In genomic region chr6:41921712-41921998, GRCh38 we compare ENCODE assay signal across 8 cellular contexts. TPM values are rescaled to one million over a fixed set of nuclear protein-coding genes. Genes with fewer than 3 reads are reported as not detected.
DNase-seq lines count a peak whose midpoint lies in the region; TF ChIP-seq lines count a peak whose summit lies in the region.

No MANE protein-coding gene starts in this region.

- H3K27ac Mint-ChIP-seq in mesothelial cell of epicardium = peak overlapping the region; percentile 100

- H3K4me1 Mint-ChIP-seq in mesothelial cell of epicardium = peaks cover 34% of the 10 kb centered on the region

- no peaks in the 10 kb centered on the region for H3K9me3 Mint-ChIP-seq in mesothelial cell of epicardium

- DNase-seq in NCI-H510A (lab: John Stamatoyannopoulos, UW) = peak; percentile 42
- no peak for DNase-seq in NCI-H510A treated with DMSO at 0.1 percent for 48 hours (lab: John Stamatoyannopoulos, UW)
- DNase-seq in NAMALWA (ENCODE audit: low spot score) = peak; percentile 33
- peak; percentile 8 for DNase-seq in central memory CD4-positive, alpha-beta T cell
- DNase-seq in mesothelial cell of epicardium (ENCODE audit: low spot score in 2 of 2, unreplicated experiment in 2 of 2) = no peak
- no peak for DNase-seq in NCI-H2029 (lab: John Stamatoyannopoulos, UW)
- DNase-seq in SIG-M5 treated with dmso at 0.1 percent for 504 hours (lab: John Stamatoyannopoulos, UW; ENCODE audit: unreplicated experiment) = no peak
- DNase-seq in GF-D8 (lab: John Stamatoyannopoulos, UW) = no peak

- H3K4me3 Mint-ChIP-seq in mesothelial cell of epicardium = peak overlapping the region; percentile 99

- no peaks in the 10 kb centered on the region for H3K27me3 Mint-ChIP-seq in mesothelial cell of epicardium (ENCODE audit: low read depth)

- peaks cover 17% of the 10 kb centered on the region for H3K36me3 Mint-ChIP-seq in mesothelial cell of epicardium

- no peak for TF ChIP-seq CTCF in mesothelial cell of epicardium (IDR thresholded peaks at IDR 0.05; ENCODE audit: unreplicated experiment)

RNA-seq across cellular contexts. Expression of gene BYSL, which starts 0.4 kb away (rescaled TPM):
- 32.7 to 36.5 TPM (median 32.8 TPM) in 3 replicates for total RNA-seq in mesothelial cell of epicardium

RNA-seq across cellular contexts. Expression of gene MED20, which starts 0.7 kb away (rescaled TPM):
- 24.1 to 25.1 TPM (median 25.1 TPM) in 3 replicates for total RNA-seq in mesothelial cell of epicardium

RNA-seq across cellular contexts. Expression of gene CCND3, which starts 20.0 kb away (rescaled TPM):
- 37.2 to 42.0 TPM (median 39.5 TPM) in 3 replicates for total RNA-seq in mesothelial cell of epicardium

RNA-seq across cellular contexts. Expression of gene USP49, which starts 26.5 kb away (rescaled TPM):
- 12.0 to 13.8 TPM (median 12.1 TPM) in 3 replicates for total RNA-seq in mesothelial cell of epicardium

Comparison
In these comparisons a context has a peak if more than half of its experiments do, and no peak if none do; other contexts are left out.
1. DNase-seq: peak in NCI-H510A (single experiment), NAMALWA (single experiment) and central memory CD4-positive, alpha-beta T cell (single experiment); none in NCI-H510A treated with DMSO at 0.1 percent for 48 hours (single experiment), mesothelial cell of epicardium (0 of 2), NCI-H2029 (single experiment), SIG-M5 treated with dmso at 0.1 percent for 504 hours (single experiment) and GF-D8 (single experiment).